Comparison of ENCODE assay signal across 22 cellular contexts in the genomic region with DNA sequence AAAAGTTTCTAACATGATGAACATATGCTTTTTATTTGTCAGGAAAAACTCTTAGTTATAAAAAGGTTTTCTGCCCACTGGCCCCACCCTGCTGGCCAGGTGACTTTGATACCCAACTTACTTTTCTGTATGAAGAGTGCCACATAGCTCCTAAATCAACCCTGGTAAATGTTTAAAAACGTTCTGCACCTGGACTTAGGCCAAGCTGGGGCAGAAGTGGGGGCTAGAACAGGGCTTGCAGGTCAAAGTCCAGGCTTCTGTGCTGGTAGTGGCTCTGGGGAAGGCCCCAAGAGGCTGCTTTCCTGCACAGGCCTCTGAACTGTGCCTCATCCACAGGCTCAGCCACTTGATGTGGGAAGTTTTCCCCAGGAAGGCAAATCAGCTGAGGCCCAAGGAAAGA.
DNase-seq lines count a peak whose midpoint lies in the region; ATAC-seq and TF ChIP-seq lines count a peak whose summit lies in the region.
"Had no signal": no experiment of that assay in that cellular context is flagged by ENCODE, and none has a peak within 500 bp of the region (broad histone marks: within the 10 kb centered on the region; RNA-seq: fewer than 3 reads in every experiment).

No MANE protein-coding gene starts in this region.

- no peak for TF ChIP-seq CTCF in Peyer's patch (IDR thresholded peaks at IDR 0.05)
- TF ChIP-seq CTCF in vagina (IDR thresholded peaks at IDR 0.05): no peak

- H3K27me3 ChIP-seq in Peyer's patch: no peaks in the 10 kb centered on the region
- H3K27me3 ChIP-seq in vagina: no peaks in the 10 kb centered on the region
- H3K27me3 ChIP-seq: BLaER1 treated with 17β-estradiol and CSF1 and Interleukin-3, amounts not matched to agents 10 nM and 100 nM; SJSA1 had no signal

- ATAC-seq in left lobe of liver: peak; percentile 70
- ATAC-seq: A549, HCT116, PC-3, Right ventricle myocardium inferior had no signal

- H3K9me3 ChIP-seq in Peyer's patch: no peaks in the 10 kb centered on the region
- H3K9me3 ChIP-seq in vagina: no peaks in the 10 kb centered on the region
- H3K9me3 ChIP-seq: A549; BLaER1 treated with 17β-estradiol and CSF1 and Interleukin-3, amounts not matched to agents 10 nM and 100 nM had no signal

- H3K36me3 ChIP-seq in Peyer's patch (no peaks in the 10 kb centered on the region), vagina (no peaks in the 10 kb centered on the region)
- H3K36me3 ChIP-seq: BLaER1 treated with 17β-estradiol and CSF1 and Interleukin-3, amounts not matched to agents 10 nM and 100 nM; SJSA1 had no signal

- H3K4me1 ChIP-seq in Peyer's patch (peaks cover 0 to 23% (median 3%) of the 10 kb centered on the region in 4 donors), vagina (no peaks in the 10 kb centered on the region)
- H3K4me1 ChIP-seq: A549; BLaER1 treated with 17β-estradiol and CSF1 and Interleukin-3, amounts not matched to agents 10 nM and 100 nM; SJSA1 had no signal

- H3K27ac ChIP-seq in Peyer's patch: peak overlapping the region in 3 of 4 donors; percentile 12 to 84 (median 45)
- H3K27ac ChIP-seq in vagina: no peak overlapping the region
- H3K27ac ChIP-seq: A549; BLaER1 treated with 17β-estradiol and CSF1 and Interleukin-3, amounts not matched to agents 10 nM and 100 nM; SJSA1 had no signal

- TF ChIP-seq POLR2A in Peyer's patch (IDR thresholded peaks at IDR 0.05) (no peak), vagina (IDR thresholded peaks at IDR 0.05) (no peak)

- H3K4me3 ChIP-seq in Peyer's patch (no peak overlapping the region), vagina (no peak overlapping the region)
- H3K4me3 ChIP-seq: A549; BLaER1 treated with 17β-estradiol and CSF1 and Interleukin-3, amounts not matched to agents 10 nM and 100 nM; SJSA1 had no signal

- intact Hi-C loops in vagina (cut with DNase I): no loop called here

- DNase-seq in Peyer's patch (peak in 2 of 3 donors; percentile 69), left lobe of liver (ENCODE audit: low spot score) (peak; percentile 51), mucosa of gallbladder (ENCODE audit: low spot score) (peak; percentile 31), vagina (ENCODE audit: extremely low spot score in 2 of 2) (peak; percentile 74 to 79), COLO829 (ENCODE audit: low spot score) (no peak), NCI-H510A treated with DMSO at 0.1 percent for 48 hours (lab: John Stamatoyannopoulos, UW) (no peak), NCI-H2107 treated with DMSO at 0.1 percent for 48 hours (lab: John Stamatoyannopoulos, UW; ENCODE audit: unreplicated experiment) (no peak)
- DNase-seq: AML-193; CD4-positive, alpha-beta T cell; COR-L47; GDM1; NCI-H1048; NCI-H1417; NCI-H187; NCI-H524 treated with DMSO at 0.1 percent for 48 hours; NCI-H774; PC-3 had no signal

Comparison
In these comparisons a context has a peak if more than half of its experiments do, and no peak if none do; other contexts are left out.
1. DNase-seq: peak in Peyer's patch (2 of 3), left lobe of liver (single experiment), mucosa of gallbladder (single experiment) and vagina (2 of 2); none in COLO829 (single experiment), NCI-H510A treated with DMSO at 0.1 percent for 48 hours (single experiment) and NCI-H2107 treated with DMSO at 0.1 percent for 48 hours (single experiment).